14 cellular contexts compared by ENCODE assay signal in the genomic region with DNA sequence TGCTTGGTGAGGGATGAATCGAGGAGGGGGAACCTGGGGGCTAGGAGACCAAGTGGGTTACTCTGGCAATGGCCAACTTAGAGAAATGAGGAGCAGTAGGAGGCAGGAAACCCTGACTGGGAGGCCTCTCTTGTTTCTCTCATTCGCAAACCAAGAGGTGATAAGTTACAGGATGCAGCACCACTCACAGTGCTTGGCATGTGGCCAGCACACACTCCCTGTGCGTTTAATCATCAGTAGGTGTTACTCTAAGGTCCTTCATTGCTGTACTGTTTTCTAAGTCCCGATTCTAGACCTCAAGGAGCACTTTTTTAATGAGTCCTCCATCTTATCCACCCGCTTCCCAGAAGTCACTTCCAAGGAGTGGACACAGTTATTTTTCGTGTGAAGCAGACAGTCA.
DNase-seq lines count a peak whose midpoint lies in the region; ATAC-seq and TF ChIP-seq lines count a peak whose summit lies in the region.
"Had no signal": no experiment of that assay in that cellular context is flagged by ENCODE, and none has a peak within 500 bp of the region (broad histone marks: within the 10 kb centered on the region; RNA-seq: fewer than 3 reads in every experiment).

No MANE protein-coding gene starts in this region.

- WGBS in esophagus squamous epithelium, 2 donors: 72 to 74% methylated on average over 4 to 6 of the region's 6 CpGs

- H3K4me3 ChIP-seq in esophagus squamous epithelium: no peak overlapping the region
- H3K4me3 ChIP-seq: thyroid gland had no signal

- no peak for TF ChIP-seq CTCF in esophagus squamous epithelium (IDR thresholded peaks at IDR 0.05)

- peak; percentile 27 for DNase-seq in NCI-H2107 treated with DMSO at 0.1 percent for 48 hours (lab: John Stamatoyannopoulos, UW; ENCODE audit: unreplicated experiment)
- DNase-seq in NCI-H2107 (lab: John Stamatoyannopoulos, UW): no peak
- DNase-seq in DMS153 (lab: John Stamatoyannopoulos, UW): peak; percentile 58
- peak; percentile 46 for DNase-seq in NCI-H345 treated with DMSO at 0.1 percent for 48 hours (lab: John Stamatoyannopoulos, UW; ENCODE audit: unreplicated experiment)
- peak; percentile 71 for DNase-seq in left cardiac atrium
- no peak for DNase-seq in SIG-M5 treated with dmso at 0.1 percent for 504 hours (lab: John Stamatoyannopoulos, UW; ENCODE audit: unreplicated experiment)
- DNase-seq in activated CD8-positive, alpha-beta memory T cell treated with anti-CD3 and anti-CD28 coated beads, Interleukin-2, amount 50 U/mL, for 4 hours: no peak
- no peak for DNase-seq in esophagus squamous epithelium (lab: John Stamatoyannopoulos, UW)
- DNase-seq: ACHN, activated B cell treated with CpG ODN at 0.5 μM for 24 hours, NCI-H1048, SW 1271 had no signal

- no peaks in the 10 kb centered on the region for H3K36me3 ChIP-seq in esophagus squamous epithelium
- H3K36me3 ChIP-seq: thyroid gland had no signal

- H3K27ac ChIP-seq in esophagus squamous epithelium: no peak overlapping the region
- H3K27ac ChIP-seq: parathyroid adenoma, thyroid gland had no signal

- intact Hi-C loops in left cardiac atrium (cut with DNase I) (no loop called here), esophagus squamous epithelium (cut with DNase I) (no loop called here)

- TF ChIP-seq POLR2A in esophagus squamous epithelium (IDR thresholded peaks at IDR 0.05): no peak

- no peaks in the 10 kb centered on the region for H3K4me1 ChIP-seq in esophagus squamous epithelium
- H3K4me1 ChIP-seq: parathyroid adenoma had no signal

- no peaks in the 10 kb centered on the region for H3K27me3 ChIP-seq in esophagus squamous epithelium
- H3K27me3 ChIP-seq: thyroid gland had no signal

- no peaks in the 10 kb centered on the region for H3K9me3 ChIP-seq in esophagus squamous epithelium
- H3K9me3 ChIP-seq: thyroid gland had no signal

- peak; percentile 79 to 81 for ATAC-seq in left cardiac atrium

Comparison
In these comparisons a context has a peak if more than half of its experiments do, and no peak if none do; other contexts are left out.
1. DNase-seq: peak in NCI-H2107 treated with DMSO at 0.1 percent for 48 hours (single experiment), DMS153 (single experiment), NCI-H345 treated with DMSO at 0.1 percent for 48 hours (single experiment) and left cardiac atrium (single experiment); none in NCI-H2107 (single experiment), SIG-M5 treated with dmso at 0.1 percent for 504 hours (single experiment), activated CD8-positive, alpha-beta memory T cell treated with anti-CD3 and anti-CD28 coated beads, Interleukin-2, amount 50 U/mL, for 4 hours (single experiment) and esophagus squamous epithelium (single experiment).